Comparison of ENCODE assay signal across 8 cellular contexts in genomic region chr12:125983784-125984510, GRCh38.
DNase-seq lines count a peak whose midpoint lies in the region; ATAC-seq and TF ChIP-seq lines count a peak whose summit lies in the region.

No MANE protein-coding gene starts in this region.

- TF ChIP-seq CTCF in dorsolateral prefrontal cortex (IDR thresholded peaks at IDR 0.05 in 54 of 56, conservative IDR thresholded peaks at IDR 0.05 in 2 of 56; ENCODE audit: low read depth in 1 of 56, partially characterized antibody in 56 of 56) (no peak), testis (IDR thresholded peaks at IDR 0.05) (no peak)

- no peak for TF ChIP-seq POLR2A in testis (IDR thresholded peaks at IDR 0.05)

- H3K36me3 ChIP-seq in mesenchymal stem cell (ENCODE audit: control insufficient read depth in 1 of 2, insufficient read depth in 2 of 2, low read depth in 1 of 2, low read length in 2 of 2) (no peaks in the 10 kb centered on the region), testis (ENCODE audit: low read depth, missing control alignments) (no peaks in the 10 kb centered on the region)

- H3K18ac ChIP-seq in mesenchymal stem cell (ENCODE audit: low read depth in 1 of 2, low read length in 2 of 2): no peak overlapping the region

- DNase-seq in NCI-H524 (lab: John Stamatoyannopoulos, UW) (peak; percentile 4 to 64), dorsolateral prefrontal cortex (no peak), mesenchymal stem cell (no peak), testis (no peak), cortex of kidney (lab: John Stamatoyannopoulos, UW) (no peak), retina (no peak), kidney tubule cell (ENCODE audit: low spot score) (no peak)

- H2BK15ac ChIP-seq in mesenchymal stem cell (ENCODE audit: low read depth, poor library complexity, severe bottlenecking): no peak overlapping the region

- H2BK12ac ChIP-seq in mesenchymal stem cell (ENCODE audit: low read length in 2 of 2): no peak overlapping the region

- H2AK5ac ChIP-seq in mesenchymal stem cell (ENCODE audit: low read length, severe bottlenecking): no peak overlapping the region

- H3K27ac ChIP-seq in dorsolateral prefrontal cortex (peak overlapping the region in 1 of 59 donors; percentile 31), mesenchymal stem cell (ENCODE audit: low read length, poor library complexity, severe bottlenecking) (no peak overlapping the region), testis (no peak overlapping the region)

- H2AFZ ChIP-seq in mesenchymal stem cell (ENCODE audit: low read depth, low read length): no peak overlapping the region

- no peak overlapping the region for H2BK5ac ChIP-seq in mesenchymal stem cell (ENCODE audit: low read depth, low read length, poor library complexity, severe bottlenecking)

- H3K79me1 ChIP-seq in mesenchymal stem cell (replicated peaks; ENCODE audit: low read length, poor library complexity, severe bottlenecking): no peaks in the 10 kb centered on the region

- no peak overlapping the region for H3K4ac ChIP-seq in mesenchymal stem cell (ENCODE audit: low read depth in 1 of 2, low read length in 2 of 2)

- H3K23ac ChIP-seq in mesenchymal stem cell (ENCODE audit: low read length in 2 of 2): no peak overlapping the region

- no peak overlapping the region for H4K91ac ChIP-seq in mesenchymal stem cell (ENCODE audit: low read length)

- H3K9ac ChIP-seq in mesenchymal stem cell (ENCODE audit: low read length): no peak overlapping the region

- no peak overlapping the region for H4K8ac ChIP-seq in mesenchymal stem cell (ENCODE audit: low read length)

- WGBS in mesenchymal stem cell: 2% methylated on average over 10 of the region's 14 CpGs
- 0 to 1% methylated on average over 8 to 14 of the region's 14 CpGs for WGBS in testis, 2 donors

- H3K27me3 ChIP-seq in dorsolateral prefrontal cortex (peaks cover 0 to 43% (median 8%) of the 10 kb centered on the region in 45 donors), mesenchymal stem cell (ENCODE audit: control insufficient read depth in 1 of 2, insufficient read depth in 1 of 2, low read length in 2 of 2) (no peaks in the 10 kb centered on the region), testis (no peaks in the 10 kb centered on the region)

- peaks cover 9% of the 10 kb centered on the region for H3K4me1 ChIP-seq in mesenchymal stem cell (ENCODE audit: control insufficient read depth, insufficient read depth, low read depth, low read length)
- H3K4me1 ChIP-seq in testis: no peaks in the 10 kb centered on the region

- ATAC-seq in GM19455 (IDR thresholded peaks at IDR 0.05; ENCODE audit: unreplicated experiment): no peak

- no peaks in the 10 kb centered on the region for H3K9me3 ChIP-seq in mesenchymal stem cell (ENCODE audit: control insufficient read depth, low read length)
- H3K9me3 ChIP-seq in testis: no peaks in the 10 kb centered on the region

- no peak overlapping the region for H3K14ac ChIP-seq in mesenchymal stem cell (ENCODE audit: low read length in 2 of 2)

- peak overlapping the region; percentile 67 for H3K4me2 ChIP-seq in mesenchymal stem cell (ENCODE audit: low read length, poor library complexity, severe bottlenecking)

- H3K4me3 ChIP-seq in dorsolateral prefrontal cortex: peak overlapping the region; percentile 30 to 70 (median 54)
- H3K4me3 ChIP-seq in mesenchymal stem cell (ENCODE audit: insufficient read depth in 1 of 2, low read depth in 1 of 2, low read length in 2 of 2): peak overlapping the region in 1 of 2 experiments; percentile 50
- peak overlapping the region; percentile 34 to 41 for H3K4me3 ChIP-seq in testis

- intact Hi-C loops in dorsolateral prefrontal cortex (cut with DNase I): no loop called here
- intact Hi-C loops in testis (cut with DNase I; ENCODE audit: low total_unique reads): no loop called here

- H2BK120ac ChIP-seq in mesenchymal stem cell (ENCODE audit: low read depth, low read length): no peak overlapping the region

Comparison
In these comparisons a context has a peak if more than half of its experiments do, and no peak if none do; other contexts are left out.
1. DNase-seq: peak in NCI-H524 (2 of 2); none in dorsolateral prefrontal cortex (0 of 10), mesenchymal stem cell (single experiment), testis (single experiment), cortex of kidney (single experiment), retina (single experiment) and kidney tubule cell (single experiment).